In the genomic region with DNA sequence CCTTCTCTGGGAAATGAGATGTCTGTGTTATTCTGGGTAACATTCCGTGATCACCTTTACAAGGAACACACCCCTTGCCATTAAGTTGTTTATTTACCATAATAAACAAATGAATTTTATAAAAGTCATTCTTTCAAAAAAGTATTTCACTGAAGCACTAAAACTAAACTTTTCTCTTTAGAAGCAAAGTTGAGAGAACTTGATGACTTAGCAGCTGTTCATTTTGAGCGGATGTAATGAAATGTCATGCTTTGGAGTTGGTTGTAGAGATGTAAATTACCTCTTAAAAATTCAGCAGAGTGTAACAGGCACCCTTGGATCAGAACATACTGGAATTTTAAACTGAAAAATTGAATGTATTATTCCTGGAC, we compare ENCODE assay signal across 11 cellular contexts.
DNase-seq lines count a peak whose midpoint lies in the region; ATAC-seq, FAIRE-seq and TF ChIP-seq lines count a peak whose summit lies in the region.
"Had no signal": no experiment of that assay in that cellular context is flagged by ENCODE, and none has a peak within 500 bp of the region (broad histone marks: within the 10 kb centered on the region; RNA-seq: fewer than 3 reads in every experiment).

No MANE protein-coding gene starts in this region.

- H3K4me1 ChIP-seq in PC-9 (replicated peaks; ENCODE audit: insufficient read depth) (0 out of 2 replicates have a peak, but pooled peaks cover 4% of the 10 kb centered on the region), endothelial cell of umbilical vein (ENCODE audit: control insufficient read depth, extremely low read depth, insufficient read depth, low read length) (peaks cover 25% of the 10 kb centered on the region), mucosa of rectum (ENCODE audit: control insufficient read depth in 2 of 2, insufficient read depth in 2 of 2, low read length in 2 of 2) (peaks cover 3 to 15% of the 10 kb centered on the region in 2 donors), thoracic aorta (ENCODE audit: control insufficient read depth in 1 of 2, low read depth in 2 of 2) (peaks cover 0 to 5% of the 10 kb centered on the region in 2 donors)

- peak overlapping the region; percentile 75 for H3K4me2 ChIP-seq in PC-9
- peak overlapping the region; percentile 100 for H3K4me2 ChIP-seq in endothelial cell of umbilical vein (ENCODE audit: insufficient read depth, low read length)

- POLR2A ChIA-PET in PC-9 (lab: Charles Lee; ENCODE audit: unreplicated experiment) (interaction anchor here (0.6 kb wide), 1 partner anchor 22 kb away, joined by 5 read pairs; no protein-coding TSS in a partner anchor), endothelial cell of umbilical vein (lab: Charles Lee) (interaction anchor here (1.3 kb wide), 1 partner anchor 9 kb away, joined by 5 read pairs; no protein-coding TSS in a partner anchor)
- POLR2A ChIA-PET in activated CD4-positive, alpha-beta memory T cell treated with anti-CD3 and anti-CD28 coated beads for 36 hours (lab: Charles Lee), result no interaction called here

- H3K4me3 ChIP-seq in PC-9, result peak overlapping the region; percentile 48; the same call in 1 of the 2 replicates
- H3K4me3 ChIP-seq in endothelial cell of umbilical vein (replicated peaks in 1 of 3; ENCODE audit: insufficient read depth in 1 of 3, low read depth in 1 of 3, low read length in 3 of 3), result peak overlapping the region in 1 of 3 experiments; percentile 97
- peak overlapping the region; percentile 72 to 89 for H3K4me3 ChIP-seq in mucosa of rectum (ENCODE audit: low read length in 2 of 2)
- H3K4me3 ChIP-seq in thoracic aorta, result peak overlapping the region; percentile 75

- no peaks in the 10 kb centered on the region for H3K9me2 ChIP-seq in PC-9 (ENCODE audit: insufficient read depth)

- dilution Hi-C loops in endothelial cell of umbilical vein (cut with MboI; ENCODE audit: extremely low pct_ligation_motif_present, low sequenced_read_pairs), result no loop called here

- H3K4me3 Mint-ChIP-seq in activated T-helper 2 cell treated with anti-CD3 and anti-CD28 coated beads, Interferon-gamma antibody, Interleukin-2, Interleukin-4, amounts not matched to agents 10 μg/mL and 5 μg/mL and 100 μg/mL, durations not matched to agents 14 hours and 24 hours and 36 hours (ENCODE audit: low read depth), result no peak overlapping the region
- H3K4me3 Mint-ChIP-seq in activated CD4-positive, alpha-beta memory T cell treated with anti-CD3 and anti-CD28 coated beads for 36 hours, result no peak overlapping the region

- no peaks in the 10 kb centered on the region for H3K79me2 ChIP-seq in PC-9 (ENCODE audit: low read depth)
- no peaks in the 10 kb centered on the region for H3K79me2 ChIP-seq in endothelial cell of umbilical vein (ENCODE audit: control insufficient read depth, insufficient read depth, low read length)

- DNase-seq in PC-9, result no peak
- DNase-seq in endothelial cell of umbilical vein (ENCODE audit: low read depth, low spot score), result no peak
- no peak for DNase-seq in thoracic aorta (ENCODE audit: low spot score)
- DNase-seq in activated T-helper 2 cell treated with anti-CD3 and anti-CD28 coated beads, Interferon-gamma antibody, Interleukin-2, Interleukin-4, amounts not matched to agents 10 μg/mL and 5 μg/mL and 100 μg/mL, durations not matched to agents 14 hours and 24 hours and 36 hours (ENCODE audit: low spot score), result no peak
- DNase-seq in activated CD4-positive, alpha-beta memory T cell treated with anti-CD3 and anti-CD28 coated beads for 36 hours, result no peak
- DNase-seq in stimulated activated CD4-positive, alpha-beta T cell treated with anti-CD3 and anti-CD28 coated beads, Interleukin-1b, Interleukin-23, amount 100 ng/mL, for 48 hours, result no peak
- DNase-seq: effector memory CD8-positive, alpha-beta T cell; NCI-H82 had no signal

- H2AFZ ChIP-seq in PC-9, result peak overlapping the region; percentile 73; the same call in 1 of the 2 replicates
- H2AFZ ChIP-seq in endothelial cell of umbilical vein (ENCODE audit: low read depth, low read length), result peak overlapping the region; percentile 91

- no peaks in the 10 kb centered on the region for H3K9me1 ChIP-seq in endothelial cell of umbilical vein (replicated peaks; ENCODE audit: control insufficient read depth, extremely low read depth, insufficient read depth, low read length)

- no peaks in the 10 kb centered on the region for H3K9me3 Mint-ChIP-seq in activated T-helper 2 cell treated with anti-CD3 and anti-CD28 coated beads, Interferon-gamma antibody, Interleukin-2, Interleukin-4, amounts not matched to agents 10 μg/mL and 5 μg/mL and 100 μg/mL, durations not matched to agents 14 hours and 24 hours and 36 hours
- no peaks in the 10 kb centered on the region for H3K9me3 Mint-ChIP-seq in activated CD4-positive, alpha-beta memory T cell treated with anti-CD3 and anti-CD28 coated beads for 36 hours
- H3K9me3 Mint-ChIP-seq: effector memory CD8-positive, alpha-beta T cell had no signal

- H3K27me3 Mint-ChIP-seq in activated T-helper 2 cell treated with anti-CD3 and anti-CD28 coated beads, Interferon-gamma antibody, Interleukin-2, Interleukin-4, amounts not matched to agents 10 μg/mL and 5 μg/mL and 100 μg/mL, durations not matched to agents 14 hours and 24 hours and 36 hours (ENCODE audit: low read depth), result peaks cover 24% of the 10 kb centered on the region
- peaks cover 18% of the 10 kb centered on the region for H3K27me3 Mint-ChIP-seq in activated CD4-positive, alpha-beta memory T cell treated with anti-CD3 and anti-CD28 coated beads for 36 hours

- H3K27ac Mint-ChIP-seq in activated T-helper 2 cell treated with anti-CD3 and anti-CD28 coated beads, Interferon-gamma antibody, Interleukin-2, Interleukin-4, amounts not matched to agents 10 μg/mL and 5 μg/mL and 100 μg/mL, durations not matched to agents 14 hours and 24 hours and 36 hours, result no peak overlapping the region
- no peak overlapping the region for H3K27ac Mint-ChIP-seq in activated CD4-positive, alpha-beta memory T cell treated with anti-CD3 and anti-CD28 coated beads for 36 hours
- H3K27ac Mint-ChIP-seq: effector memory CD8-positive, alpha-beta T cell had no signal

- intact Hi-C loops in PC-9 (cut with micrococcal nuclease; ENCODE audit: unreplicated experiment) (loop anchor here (2.0 kb wide), 1 partner anchor 17 kb away; no protein-coding TSS in a partner anchor), endothelial cell of umbilical vein (cut with micrococcal nuclease) (loop anchor here (1.0 to 5.0 kb wide), 4 partner anchors 12 to 53 kb away; no protein-coding TSS in a partner anchor)
- intact Hi-C loops in activated T-helper 2 cell treated with anti-CD3 and anti-CD28 coated beads, Interferon-gamma antibody, Interleukin-2, Interleukin-4, amounts not matched to agents 10 μg/mL and 5 μg/mL and 100 μg/mL, durations not matched to agents 14 hours and 24 hours and 36 hours (cut with micrococcal nuclease), result loop anchor here (5.0 kb wide), 1 partner anchor 39 kb away; no protein-coding TSS in a partner anchor
- intact Hi-C loops in activated CD4-positive, alpha-beta memory T cell treated with anti-CD3 and anti-CD28 coated beads for 36 hours (cut with micrococcal nuclease), result no loop called here

- BruUV-seq in PC-9 (replicated peaks; lab: Mats Ljungman, UMichigan), result no TSS peak
- BruUV-seq in endothelial cell of umbilical vein (replicated peaks; lab: Mats Ljungman, UMichigan), result TSS peak; percentile 65

- no peak for FAIRE-seq in endothelial cell of umbilical vein (lab: Jason Lieb, UNC)
- FAIRE-seq: G401.6 had no signal

- ATAC-seq in thoracic aorta (ENCODE audit: insufficient number of reproducible peaks, low FRiP score, low read depth) (no peak), HG02981 (IDR thresholded peaks at IDR 0.05; ENCODE audit: unreplicated experiment) (no peak)
- ATAC-seq: effector memory CD8-positive, alpha-beta T cell had no signal

- H3K36me3 ChIP-seq in PC-9 (ENCODE audit: low read depth) (no peaks in the 10 kb centered on the region), endothelial cell of umbilical vein (ENCODE audit: control insufficient read depth in 2 of 2, extremely low read depth in 1 of 2, insufficient read depth in 2 of 2, low read length in 2 of 2) (no peaks in the 10 kb centered on the region), mucosa of rectum (ENCODE audit: control insufficient read depth in 2 of 2, insufficient read depth in 2 of 2, low read length in 2 of 2) (no peaks in the 10 kb centered on the region), thoracic aorta (no peaks in the 10 kb centered on the region)

- peaks cover 12% of the 10 kb centered on the region for H3K4me1 Mint-ChIP-seq in activated T-helper 2 cell treated with anti-CD3 and anti-CD28 coated beads, Interferon-gamma antibody, Interleukin-2, Interleukin-4, amounts not matched to agents 10 μg/mL and 5 μg/mL and 100 μg/mL, durations not matched to agents 14 hours and 24 hours and 36 hours (ENCODE audit: low read depth)
- H3K4me1 Mint-ChIP-seq in activated CD4-positive, alpha-beta memory T cell treated with anti-CD3 and anti-CD28 coated beads for 36 hours (ENCODE audit: low read depth), result peaks cover 8% of the 10 kb centered on the region

- H3K9me3 ChIP-seq in PC-9 (ENCODE audit: insufficient read depth, low read depth) (no peaks in the 10 kb centered on the region), endothelial cell of umbilical vein (replicated peaks; ENCODE audit: control insufficient read depth, insufficient read depth, low read length) (no peaks in the 10 kb centered on the region), mucosa of rectum (ENCODE audit: control insufficient read depth in 2 of 2, low read length in 2 of 2) (no peaks in the 10 kb centered on the region), thoracic aorta (no peaks in the 10 kb centered on the region)

- no peak overlapping the region for H3K27ac ChIP-seq in PC-9
- H3K27ac ChIP-seq in endothelial cell of umbilical vein (ENCODE audit: insufficient read depth, low read depth, low read length), result peak overlapping the region; percentile 90
- H3K27ac ChIP-seq in mucosa of rectum (ENCODE audit: low read depth in 2 of 2, low read length in 2 of 2), result peak overlapping the region; percentile 87 to 91
- no peak overlapping the region for H3K27ac ChIP-seq in thoracic aorta

- TF ChIP-seq POLR2A in endothelial cell of umbilical vein (IDR thresholded peaks at IDR 0.05; ENCODE audit: low read depth, low read length), result peak; percentile 4

- H3K9ac ChIP-seq in endothelial cell of umbilical vein (replicated peaks; ENCODE audit: extremely low read depth, insufficient read depth, low read length) (peak overlapping the region; percentile 94), mucosa of rectum (ENCODE audit: low read depth in 1 of 2, low read length in 2 of 2) (peak overlapping the region; percentile 73 to 93)

- no peaks in the 10 kb centered on the region for H3F3A ChIP-seq in PC-9 (ENCODE audit: insufficient read depth, low read depth)

- no peaks in the 10 kb centered on the region for H3K27me3 ChIP-seq in PC-9 (ENCODE audit: insufficient read depth, low read depth)
- no peaks in the 10 kb centered on the region for H3K27me3 ChIP-seq in endothelial cell of umbilical vein (ENCODE audit: control insufficient read depth in 2 of 2, insufficient read depth in 2 of 2, low read length in 2 of 2)
- no peaks in the 10 kb centered on the region for H3K27me3 ChIP-seq in mucosa of rectum (ENCODE audit: control insufficient read depth in 2 of 2, insufficient read depth in 2 of 2, low read length in 2 of 2)
- no peaks in the 10 kb centered on the region for H3K27me3 ChIP-seq in thoracic aorta (replicated peaks; ENCODE audit: insufficient read depth)

- CTCF ChIA-PET in PC-9 (lab: Charles Lee) (no interaction called here), endothelial cell of umbilical vein (lab: Charles Lee) (interaction anchor here (1.2 to 3.7 kb wide), 7 partner anchors 11 to 104 kb away, joined by 3 to 17 read pairs (median 7); no protein-coding TSS in a partner anchor)
- CTCF ChIA-PET in activated CD4-positive, alpha-beta memory T cell treated with anti-CD3 and anti-CD28 coated beads for 36 hours (lab: Charles Lee), result no interaction called here

- no peaks in the 10 kb centered on the region for H4K20me1 ChIP-seq in PC-9 (ENCODE audit: insufficient read depth)
- H4K20me1 ChIP-seq in endothelial cell of umbilical vein (replicated peaks; ENCODE audit: control insufficient read depth, extremely low read depth, insufficient read depth, low read length), result no peaks in the 10 kb centered on the region

- no peaks in the 10 kb centered on the region for H3K36me3 Mint-ChIP-seq in activated T-helper 2 cell treated with anti-CD3 and anti-CD28 coated beads, Interferon-gamma antibody, Interleukin-2, Interleukin-4, amounts not matched to agents 10 μg/mL and 5 μg/mL and 100 μg/mL, durations not matched to agents 14 hours and 24 hours and 36 hours (ENCODE audit: low read depth)
- no peaks in the 10 kb centered on the region for H3K36me3 Mint-ChIP-seq in activated CD4-positive, alpha-beta memory T cell treated with anti-CD3 and anti-CD28 coated beads for 36 hours

- TF ChIP-seq CTCF in PC-9 (conservative IDR thresholded peaks at IDR 0.05) (no peak), endothelial cell of umbilical vein (IDR thresholded peaks at IDR 0.05; ENCODE audit: extremely low read depth in 1 of 2, insufficient read depth in 1 of 2, low read depth in 1 of 2, low read length in 2 of 2) (no peak), thoracic aorta (IDR thresholded peaks at IDR 0.05) (no peak)

Comparison
In these comparisons a context has a peak if more than half of its experiments do, and no peak if none do; other contexts are left out.
1. H3K27ac ChIP-seq: peak in endothelial cell of umbilical vein (single experiment) and mucosa of rectum (2 of 2); none in PC-9 (single experiment) and thoracic aorta (0 of 2).